10 cellular contexts compared by ENCODE assay signal in genomic region chr18:23307567-23308295, GRCh38.
DNase-seq lines count a peak whose midpoint lies in the region; ATAC-seq and TF ChIP-seq lines count a peak whose summit lies in the region.
"Had no signal": no experiment of that assay in that cellular context is flagged by ENCODE, and none has a peak within 500 bp of the region (broad histone marks: within the 10 kb centered on the region; RNA-seq: fewer than 3 reads in every experiment).

No MANE protein-coding gene starts in this region.

- H3K27ac ChIP-seq in ascending aorta (peak overlapping the region; percentile 35 to 37), spleen (peak overlapping the region; percentile 27 to 84 (median 70)), caudate nucleus (ENCODE audit: low read depth, low read length) (no peak overlapping the region)
- H3K27ac ChIP-seq: 22Rv1 had no signal

- H3K36me3 ChIP-seq in ascending aorta (no peaks in the 10 kb centered on the region), spleen (no peaks in the 10 kb centered on the region)
- H3K36me3 ChIP-seq: thoracic aorta had no signal

- no peak for TF ChIP-seq POLR2A in spleen (IDR thresholded peaks at IDR 0.05)

- H3K27me3 ChIP-seq in ascending aorta (no peaks in the 10 kb centered on the region), spleen (replicated peaks in 1 of 7) (no peaks in the 10 kb centered on the region)

- no peak for TF ChIP-seq CTCF in ascending aorta (IDR thresholded peaks at IDR 0.05)
- TF ChIP-seq CTCF in spleen (IDR thresholded peaks at IDR 0.05 in 8 of 11, conservative IDR thresholded peaks at IDR 0.05 in 3 of 11): no peak

- H3K4me3 ChIP-seq in ascending aorta (no peak overlapping the region), spleen (no peak overlapping the region)
- H3K4me3 ChIP-seq: thoracic aorta had no signal

- DNase-seq in NK-92 treated with Interleukin-12 subunit alpha and Interleukin-12 subunit beta, amount 100 ng/mL, for 24 hours (lab: John Stamatoyannopoulos, UW): peak; percentile 51
- no peak for DNase-seq in NK-92 (lab: John Stamatoyannopoulos, UW; ENCODE audit: unreplicated experiment)
- DNase-seq in ascending aorta (ENCODE audit: low spot score in 2 of 2): peak in 1 of 2 donors; percentile 62
- peak; percentile 82 for DNase-seq in spleen
- no peak for DNase-seq in caudate nucleus (lab: John Stamatoyannopoulos, UW)
- no peak for DNase-seq in SKM-1 treated with dmso at 0.1 percent for 144 hours (lab: John Stamatoyannopoulos, UW; ENCODE audit: unreplicated experiment)

- H3K4me1 ChIP-seq in ascending aorta (peaks cover 7 to 16% of the 10 kb centered on the region in 2 donors), spleen (peaks cover 2 to 50% (median 26%) of the 10 kb centered on the region in 6 donors)

- no peaks in the 10 kb centered on the region for H3K9me3 ChIP-seq in ascending aorta
- H3K9me3 ChIP-seq in spleen: no peaks in the 10 kb centered on the region
- H3K9me3 ChIP-seq: thoracic aorta had no signal

- WGBS in spleen, 5 donors: 41 to 62% (median 54%) methylated on average over 12 to 14 of the region's 14 CpGs

- peak; percentile 61 for ATAC-seq in HG03378 (IDR thresholded peaks at IDR 0.05; ENCODE audit: unreplicated experiment)
- ATAC-seq in GM19397 (IDR thresholded peaks at IDR 0.05; ENCODE audit: unreplicated experiment): no peak

- intact Hi-C loops in ascending aorta (cut with DNase I) (no loop called here), spleen (cut with DNase I; ENCODE audit: low total_unique reads) (no loop called here)

Comparison
In these comparisons a context has a peak if more than half of its experiments do, and no peak if none do; other contexts are left out.
1. DNase-seq: peak in NK-92 treated with Interleukin-12 subunit alpha and Interleukin-12 subunit beta, amount 100 ng/mL, for 24 hours (single experiment) and spleen (single experiment); none in NK-92 (single experiment), caudate nucleus (0 of 61) and SKM-1 treated with dmso at 0.1 percent for 144 hours (single experiment).